Comparison of ENCODE assay signal across 8 cellular contexts in genomic region chr2:68333931-68334330, GRCh38. TPM values are rescaled to one million over a fixed set of nuclear protein-coding genes. Genes with fewer than 3 reads are reported as not detected.
"Had no signal": no experiment of that assay in that cellular context is flagged by ENCODE, and none has a peak within 500 bp of the region (broad histone marks: within the 10 kb centered on the region; RNA-seq: fewer than 3 reads in every experiment).

No MANE protein-coding gene starts in this region.

- H3K4me3 Mint-ChIP-seq: IgD-negative memory B cell had no signal

- FAIRE-seq: HepG2, HTR-8/SVneo had no signal

- H3K27ac ChIP-seq: HL-60 had no signal

- H3K27ac Mint-ChIP-seq: IgD-negative memory B cell had no signal

- H3K4me1 Mint-ChIP-seq: IgD-negative memory B cell had no signal

- ATAC-seq: HepG2 had no signal

- DNase-seq: IMR-90, KBM-7 had no signal

RNA-seq across cellular contexts. Expression of gene CNRIP1, which starts 14.2 kb away (rescaled TPM):
- total RNA-seq: HepG2, HT-29 had no signal
- polyA plus RNA-seq: HepG2, IgD-negative memory B cell had no signal

RNA-seq across cellular contexts. Expression of gene PLEK, which starts 31.2 kb away (rescaled TPM):
- total RNA-seq: HepG2, HT-29, HT1080 had no signal
- polyA plus RNA-seq: HepG2, IMR-90 had no signal
